ENCODE assay signal across 8 cellular contexts in the genomic region with DNA sequence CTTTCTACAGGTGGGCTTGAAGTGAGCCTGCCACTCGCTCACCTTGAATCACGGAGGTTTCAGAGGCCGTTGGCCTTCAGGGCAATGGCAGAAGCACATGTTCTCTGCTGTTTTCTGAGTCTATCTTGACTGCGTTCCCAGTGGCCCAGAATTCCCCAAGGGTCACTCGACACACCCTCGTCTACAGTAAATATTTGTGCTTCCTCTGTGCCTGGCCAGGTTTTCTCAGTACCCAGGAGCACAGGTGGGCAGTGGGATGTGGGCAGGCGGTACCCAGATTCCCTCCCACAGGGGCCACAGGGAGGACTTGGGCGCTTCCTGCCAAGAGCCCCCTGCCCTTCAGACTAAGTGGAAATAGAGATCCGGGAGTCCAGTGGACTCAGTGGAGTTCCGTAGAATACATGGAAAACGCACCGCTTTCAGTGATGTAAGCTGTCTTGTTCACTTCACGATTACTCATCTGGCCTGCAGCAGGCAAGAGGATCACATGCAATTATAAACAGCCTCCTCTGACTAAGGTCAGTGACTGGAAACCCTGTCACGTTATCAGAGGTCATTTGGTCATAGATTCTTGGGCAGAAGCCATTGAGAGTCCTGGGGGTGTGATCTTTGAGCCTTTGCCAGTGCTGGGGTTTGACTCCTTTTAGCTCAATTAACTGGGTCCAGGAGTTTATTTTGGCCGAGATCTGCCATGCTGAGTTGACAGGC.
DNase-seq lines count a peak whose midpoint lies in the region; ATAC-seq lines count a peak whose summit lies in the region.

No MANE protein-coding gene starts in this region.

- no peak overlapping the region for H3K4me3 Mint-ChIP-seq in dendritic cell treated with granulocyte-macrophage colony-stimulating factor and Interleukin-4, amounts not matched to agents 40 ng/mL and 50 ng/mL, for 4 days

- intact Hi-C loops in dendritic cell treated with granulocyte-macrophage colony-stimulating factor and Interleukin-4, amounts not matched to agents 40 ng/mL and 50 ng/mL, for 4 days (cut with micrococcal nuclease): no loop called here

- H3K36me3 Mint-ChIP-seq in dendritic cell treated with granulocyte-macrophage colony-stimulating factor and Interleukin-4, amounts not matched to agents 40 ng/mL and 50 ng/mL, for 4 days (ENCODE audit: low read depth): no peaks in the 10 kb centered on the region

- peak overlapping the region; percentile 79 for H3K27ac Mint-ChIP-seq in dendritic cell treated with granulocyte-macrophage colony-stimulating factor and Interleukin-4, amounts not matched to agents 40 ng/mL and 50 ng/mL, for 4 days

- H3K27me3 Mint-ChIP-seq in dendritic cell treated with granulocyte-macrophage colony-stimulating factor and Interleukin-4, amounts not matched to agents 40 ng/mL and 50 ng/mL, for 4 days: peaks cover 20% of the 10 kb centered on the region

- peak; percentile 81 for DNase-seq in CD1c-positive myeloid dendritic cell (ENCODE audit: extremely low spot score)
- DNase-seq in NCI-H2196 treated with DMSO at 0.1 percent for 48 hours (lab: John Stamatoyannopoulos, UW; ENCODE audit: unreplicated experiment): peak; percentile 80
- DNase-seq in mucosa of gallbladder (ENCODE audit: low spot score): peak; percentile 82
- DNase-seq in NOMO-1 treated with dmso at 0.1 percent for 144 hours (lab: John Stamatoyannopoulos, UW; ENCODE audit: unreplicated experiment): no peak
- DNase-seq in T-helper 9 cell: no peak

- ATAC-seq in HG02763 (IDR thresholded peaks at IDR 0.05; ENCODE audit: unreplicated experiment): no peak
- ATAC-seq in HG02678 (IDR thresholded peaks at IDR 0.05; ENCODE audit: unreplicated experiment): no peak

- peaks cover 84% of the 10 kb centered on the region for H3K4me1 Mint-ChIP-seq in dendritic cell treated with granulocyte-macrophage colony-stimulating factor and Interleukin-4, amounts not matched to agents 40 ng/mL and 50 ng/mL, for 4 days (ENCODE audit: low read depth)

- no peaks in the 10 kb centered on the region for H3K9me3 Mint-ChIP-seq in dendritic cell treated with granulocyte-macrophage colony-stimulating factor and Interleukin-4, amounts not matched to agents 40 ng/mL and 50 ng/mL, for 4 days

Comparison
In these comparisons a context has a peak if more than half of its experiments do, and no peak if none do; other contexts are left out.
1. DNase-seq: peak in CD1c-positive myeloid dendritic cell (single experiment), NCI-H2196 treated with DMSO at 0.1 percent for 48 hours (single experiment) and mucosa of gallbladder (single experiment); none in NOMO-1 treated with dmso at 0.1 percent for 144 hours (single experiment) and T-helper 9 cell (single experiment).